8 cellular contexts compared by ENCODE assay signal in the genomic region with DNA sequence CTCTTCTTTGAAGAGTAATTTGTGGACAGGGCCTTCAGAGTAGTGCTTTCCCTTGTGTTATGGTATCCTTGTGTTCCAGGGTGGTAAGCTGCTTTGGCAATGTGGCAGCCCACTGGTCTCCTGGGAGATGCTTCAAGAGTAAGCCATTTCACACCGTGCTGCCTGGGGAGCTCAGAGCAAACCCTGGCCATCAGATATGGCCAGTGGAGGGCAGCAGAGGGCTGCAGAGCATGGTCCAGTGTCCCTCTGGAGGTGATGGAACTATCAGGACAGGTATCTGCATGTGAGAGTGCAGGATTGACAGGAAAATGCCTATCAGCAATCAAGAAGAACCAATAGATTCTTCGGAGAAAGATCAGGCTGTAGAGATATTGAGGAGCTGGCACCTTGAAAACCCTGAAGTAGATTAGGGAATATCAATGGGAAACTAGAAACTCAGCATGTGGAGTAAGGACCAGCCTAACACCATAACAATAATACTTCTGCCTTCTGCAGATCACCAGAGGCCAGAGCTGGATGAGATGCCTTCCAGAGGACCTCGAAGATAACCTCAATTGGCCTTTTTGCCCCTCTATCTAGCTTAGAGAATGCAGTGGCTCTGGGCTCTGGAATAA.
DNase-seq lines count a peak whose midpoint lies in the region; ATAC-seq and TF ChIP-seq lines count a peak whose summit lies in the region.

No MANE protein-coding gene starts in this region.

- H3K27ac ChIP-seq in PC-3 (ENCODE audit: low read length): no peak overlapping the region
- H3K27ac ChIP-seq in ovary: no peak overlapping the region

- no peaks in the 10 kb centered on the region for H4K20me1 ChIP-seq in PC-3 (ENCODE audit: low read length)

- no peaks in the 10 kb centered on the region for H3F3A ChIP-seq in PC-3 (ENCODE audit: low read length, unreplicated experiment)

- WGBS in ovary, 3 donors: 37 to 46% (median 43%) methylated on average over 3 of the region's 3 CpGs

- no peaks in the 10 kb centered on the region for H3K27me3 Mint-ChIP-seq in activated T-cell treated with anti-CD3 and anti-CD28 coated beads, Interleukin-2, amount 50 U/mL, for 24 hours

- no peak for TF ChIP-seq EP300 in ovary (IDR thresholded peaks at IDR 0.05)

- BruUV-seq in PC-3 (replicated peaks; lab: Mats Ljungman, UMichigan): no TSS peak

- H3K4me3 Mint-ChIP-seq in activated T-cell treated with anti-CD3 and anti-CD28 coated beads, Interleukin-2, amount 50 U/mL, for 24 hours: no peak overlapping the region

- H3K9me3 ChIP-seq in PC-3 (ENCODE audit: low read length): no peaks in the 10 kb centered on the region
- no peaks in the 10 kb centered on the region for H3K9me3 ChIP-seq in ovary

- no peak for TF ChIP-seq POLR2A in ovary (IDR thresholded peaks at IDR 0.05)

- H3K4me1 Mint-ChIP-seq in activated T-cell treated with anti-CD3 and anti-CD28 coated beads, Interleukin-2, amount 50 U/mL, for 24 hours (ENCODE audit: low read depth): no peaks in the 10 kb centered on the region

- DNase-seq in activated T-cell treated with anti-CD3 and anti-CD28 coated beads, Interleukin-2, amount 50 U/mL, for 24 hours: peak; percentile 26
- no peak for DNase-seq in activated T-cell treated with anti-CD3 and anti-CD28 coated beads, Interleukin-2, amount 50 U/mL, for 1 hour
- DNase-seq in HuH-7.5 (ENCODE audit: low spot score) (peak; percentile 41), PC-3 (peak; percentile 30), epithelial cell of esophagus (ENCODE audit: low read depth) (peak; percentile 61), nucleus accumbens (lab: John Stamatoyannopoulos, UW) (peak in 50 of 56 donors; percentile 7 to 78 (median 39)), ovary (no peak)

- H3K36me3 ChIP-seq in PC-3 (ENCODE audit: low read depth, low read length) (no peaks in the 10 kb centered on the region), ovary (no peaks in the 10 kb centered on the region)

- H2AFZ ChIP-seq in PC-3 (ENCODE audit: low read length): no peak overlapping the region

- H3K9me3 Mint-ChIP-seq in activated T-cell treated with anti-CD3 and anti-CD28 coated beads, Interleukin-2, amount 50 U/mL, for 24 hours: peaks cover 7% of the 10 kb centered on the region

- H3K27me3 ChIP-seq in PC-3 (ENCODE audit: low read length) (no peaks in the 10 kb centered on the region), ovary (no peaks in the 10 kb centered on the region)

- H3K79me2 ChIP-seq in PC-3 (ENCODE audit: low read length): no peaks in the 10 kb centered on the region

- H3K27ac Mint-ChIP-seq in activated T-cell treated with anti-CD3 and anti-CD28 coated beads, Interleukin-2, amount 50 U/mL, for 24 hours: no peak overlapping the region

- POLR2A ChIA-PET in PC-3 (lab: Charles Lee; ENCODE audit: unreplicated experiment): no interaction called here

- no peaks in the 10 kb centered on the region for H3K9me2 ChIP-seq in PC-3 (replicated peaks; ENCODE audit: low read length)

- H3K9ac ChIP-seq in PC-3 (ENCODE audit: low read length): no peak overlapping the region

- TF ChIP-seq CTCF in PC-3 (conservative IDR thresholded peaks at IDR 0.05; ENCODE audit: low read depth, low read length) (peak; percentile 57), epithelial cell of esophagus (IDR thresholded peaks at IDR 0.05; ENCODE audit: insufficient read depth, low read depth, low read length, missing control alignments) (peak; percentile 93), ovary (IDR thresholded peaks at IDR 0.05) (no peak)

- no peaks in the 10 kb centered on the region for H3K36me3 Mint-ChIP-seq in activated T-cell treated with anti-CD3 and anti-CD28 coated beads, Interleukin-2, amount 50 U/mL, for 24 hours (ENCODE audit: low read depth)

- no peak overlapping the region for H3K4me3 ChIP-seq in PC-3 (ENCODE audit: low read length)
- no peak overlapping the region for H3K4me3 ChIP-seq in epithelial cell of esophagus (ENCODE audit: low read length)
- no peak overlapping the region for H3K4me3 ChIP-seq in ovary

- H3K4me2 ChIP-seq in PC-3 (ENCODE audit: low read length): no peak overlapping the region

- H3K4me1 ChIP-seq in PC-3 (ENCODE audit: insufficient read depth, low read length) (no peaks in the 10 kb centered on the region), ovary (ENCODE audit: insufficient read depth) (no peaks in the 10 kb centered on the region)

- CTCF ChIA-PET in PC-3 (lab: Charles Lee): no interaction called here

- ATAC-seq in GM21717 (IDR thresholded peaks at IDR 0.05; ENCODE audit: unreplicated experiment) (peak; percentile 78), PC-3 (peak; percentile 49; the same call in 1 of the 2 replicates)

- intact Hi-C loops in PC-3 (cut with micrococcal nuclease): no loop called here
- intact Hi-C loops in ovary (cut with DNase I): no loop called here

Comparison
In these comparisons a context has a peak if more than half of its experiments do, and no peak if none do; other contexts are left out.
1. DNase-seq: peak in activated T-cell treated with anti-CD3 and anti-CD28 coated beads, Interleukin-2, amount 50 U/mL, for 24 hours (single experiment), HuH-7.5 (single experiment), PC-3 (single experiment), epithelial cell of esophagus (single experiment) and nucleus accumbens (50 of 56); none in activated T-cell treated with anti-CD3 and anti-CD28 coated beads, Interleukin-2, amount 50 U/mL, for 1 hour (single experiment) and ovary (0 of 5).
2. CTCF ChIP-seq: peak in PC-3 (single experiment) and epithelial cell of esophagus (single experiment); none in ovary (0 of 3).